In the genomic region with DNA sequence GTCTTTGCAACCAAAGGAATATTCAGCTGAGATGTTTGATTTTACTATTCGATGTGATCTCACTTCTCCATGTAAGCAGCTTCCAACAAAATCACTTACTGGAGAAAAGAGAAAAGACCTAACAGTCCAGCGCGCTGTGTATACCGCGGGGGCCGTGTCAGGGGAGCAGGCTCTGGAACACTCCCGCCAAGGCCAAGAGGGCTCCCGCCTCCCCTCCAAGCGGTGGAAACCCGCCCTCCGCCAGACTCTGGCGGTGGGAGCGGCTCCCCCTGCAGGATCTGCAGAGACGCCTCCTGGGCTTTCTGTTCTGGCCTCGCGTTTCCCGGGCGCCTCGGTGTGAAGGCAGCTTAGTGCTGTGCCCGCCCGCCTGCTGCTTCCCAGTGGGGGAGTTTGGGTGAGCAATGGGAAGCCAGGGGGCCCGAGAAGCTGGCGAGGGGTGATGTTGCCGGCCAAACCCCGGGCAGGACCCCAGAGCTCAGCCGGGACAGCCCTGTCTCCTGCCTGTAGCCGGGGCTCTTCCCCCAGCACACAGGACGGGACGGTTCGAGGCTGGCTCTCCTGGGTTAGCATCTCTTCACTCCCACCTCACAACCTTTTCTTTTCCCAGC, we compare ENCODE assay signal across 1 cellular context.
TF ChIP-seq lines count a peak whose summit lies in the region.

No MANE protein-coding gene starts in this region.

TF ChIP-seq in HepG2, 621 proteins besides CTCF, POLR2A, EP300 and RAD21 (continued from another document and continues in another):
- TF ChIP-seq, protein P1, sequence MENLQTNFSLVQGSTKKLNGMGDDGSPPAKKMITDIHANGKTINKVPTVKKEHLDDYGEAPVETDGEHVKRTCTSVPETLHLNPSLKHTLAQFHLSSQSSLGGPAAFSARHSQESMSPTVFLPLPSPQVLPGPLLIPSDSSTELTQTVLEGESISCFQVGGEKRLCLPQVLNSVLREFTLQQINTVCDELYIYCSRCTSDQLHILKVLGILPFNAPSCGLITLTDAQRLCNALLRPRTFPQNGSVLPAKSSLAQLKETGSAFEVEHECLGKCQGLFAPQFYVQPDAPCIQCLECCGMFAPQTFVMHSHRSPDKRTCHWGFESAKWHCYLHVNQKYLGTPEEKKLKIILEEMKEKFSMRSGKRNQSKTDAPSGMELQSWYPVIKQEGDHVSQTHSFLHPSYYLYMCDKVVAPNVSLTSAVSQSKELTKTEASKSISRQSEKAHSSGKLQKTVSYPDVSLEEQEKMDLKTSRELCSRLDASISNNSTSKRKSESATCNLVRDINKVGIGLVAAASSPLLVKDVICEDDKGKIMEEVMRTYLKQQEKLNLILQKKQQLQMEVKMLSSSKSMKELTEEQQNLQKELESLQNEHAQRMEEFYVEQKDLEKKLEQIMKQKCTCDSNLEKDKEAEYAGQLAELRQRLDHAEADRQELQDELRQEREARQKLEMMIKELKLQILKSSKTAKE (CRISPR knock-in tag; IDR thresholded peaks at IDR 0.05; ENCODE audit: borderline replicate concordance): no peak
- TF ChIP-seq TCF7L2 (IDR thresholded peaks at IDR 0.05; ENCODE audit: low read depth, low read length): no peak
- TF ChIP-seq FLYWCH1 (CRISPR knock-in tag; IDR thresholded peaks at IDR 0.05): no peak
- TF ChIP-seq ZNF367 (CRISPR knock-in tag; IDR thresholded peaks at IDR 0.05; ENCODE audit: borderline replicate concordance): no peak
- no peak for TF ChIP-seq ETV6 (CRISPR knock-in tag; conservative IDR thresholded peaks at IDR 0.05)
- no peak for TF ChIP-seq NCOR1 (IDR thresholded peaks at IDR 0.05; ENCODE audit: borderline replicate concordance, low read length)
- TF ChIP-seq, protein P2, sequence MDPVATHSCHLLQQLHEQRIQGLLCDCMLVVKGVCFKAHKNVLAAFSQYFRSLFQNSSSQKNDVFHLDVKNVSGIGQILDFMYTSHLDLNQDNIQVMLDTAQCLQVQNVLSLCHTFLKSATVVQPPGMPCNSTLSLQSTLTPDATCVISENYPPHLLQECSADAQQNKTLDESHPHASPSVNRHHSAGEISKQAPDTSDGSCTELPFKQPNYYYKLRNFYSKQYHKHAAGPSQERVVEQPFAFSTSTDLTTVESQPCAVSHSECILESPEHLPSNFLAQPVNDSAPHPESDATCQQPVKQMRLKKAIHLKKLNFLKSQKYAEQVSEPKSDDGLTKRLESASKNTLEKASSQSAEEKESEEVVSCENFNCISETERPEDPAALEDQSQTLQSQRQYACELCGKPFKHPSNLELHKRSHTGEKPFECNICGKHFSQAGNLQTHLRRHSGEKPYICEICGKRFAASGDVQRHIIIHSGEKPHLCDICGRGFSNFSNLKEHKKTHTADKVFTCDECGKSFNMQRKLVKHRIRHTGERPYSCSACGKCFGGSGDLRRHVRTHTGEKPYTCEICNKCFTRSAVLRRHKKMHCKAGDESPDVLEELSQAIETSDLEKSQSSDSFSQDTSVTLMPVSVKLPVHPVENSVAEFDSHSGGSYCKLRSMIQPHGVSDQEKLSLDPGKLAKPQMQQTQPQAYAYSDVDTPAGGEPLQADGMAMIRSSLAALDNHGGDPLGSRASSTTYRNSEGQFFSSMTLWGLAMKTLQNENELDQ (CRISPR knock-in tag; IDR thresholded peaks at IDR 0.05; ENCODE audit: borderline replicate concordance): no peak
- TF ChIP-seq ZNF672 (CRISPR knock-in tag; IDR thresholded peaks at IDR 0.05): no peak
- TF ChIP-seq ZNF232 (CRISPR knock-in tag; IDR thresholded peaks at IDR 0.05; ENCODE audit: borderline replicate concordance): no peak
- no peak for TF ChIP-seq SIX1 (CRISPR knock-in tag; IDR thresholded peaks at IDR 0.05; ENCODE audit: borderline replicate concordance)
- TF ChIP-seq, protein P3, sequence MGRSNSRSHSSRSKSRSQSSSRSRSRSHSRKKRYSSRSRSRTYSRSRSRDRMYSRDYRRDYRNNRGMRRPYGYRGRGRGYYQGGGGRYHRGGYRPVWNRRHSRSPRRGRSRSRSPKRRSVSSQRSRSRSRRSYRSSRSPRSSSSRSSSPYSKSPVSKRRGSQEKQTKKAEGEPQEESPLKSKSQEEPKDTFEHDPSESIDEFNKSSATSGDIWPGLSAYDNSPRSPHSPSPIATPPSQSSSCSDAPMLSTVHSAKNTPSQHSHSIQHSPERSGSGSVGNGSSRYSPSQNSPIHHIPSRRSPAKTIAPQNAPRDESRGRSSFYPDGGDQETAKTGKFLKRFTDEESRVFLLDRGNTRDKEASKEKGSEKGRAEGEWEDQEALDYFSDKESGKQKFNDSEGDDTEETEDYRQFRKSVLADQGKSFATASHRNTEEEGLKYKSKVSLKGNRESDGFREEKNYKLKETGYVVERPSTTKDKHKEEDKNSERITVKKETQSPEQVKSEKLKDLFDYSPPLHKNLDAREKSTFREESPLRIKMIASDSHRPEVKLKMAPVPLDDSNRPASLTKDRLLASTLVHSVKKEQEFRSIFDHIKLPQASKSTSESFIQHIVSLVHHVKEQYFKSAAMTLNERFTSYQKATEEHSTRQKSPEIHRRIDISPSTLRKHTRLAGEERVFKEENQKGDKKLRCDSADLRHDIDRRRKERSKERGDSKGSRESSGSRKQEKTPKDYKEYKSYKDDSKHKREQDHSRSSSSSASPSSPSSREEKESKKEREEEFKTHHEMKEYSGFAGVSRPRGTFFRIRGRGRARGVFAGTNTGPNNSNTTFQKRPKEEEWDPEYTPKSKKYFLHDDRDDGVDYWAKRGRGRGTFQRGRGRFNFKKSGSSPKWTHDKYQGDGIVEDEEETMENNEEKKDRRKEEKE (IDR thresholded peaks at IDR 0.05): no peak
- no peak for TF ChIP-seq ZNF772 (CRISPR knock-in tag; IDR thresholded peaks at IDR 0.05)
- TF ChIP-seq, protein P4, sequence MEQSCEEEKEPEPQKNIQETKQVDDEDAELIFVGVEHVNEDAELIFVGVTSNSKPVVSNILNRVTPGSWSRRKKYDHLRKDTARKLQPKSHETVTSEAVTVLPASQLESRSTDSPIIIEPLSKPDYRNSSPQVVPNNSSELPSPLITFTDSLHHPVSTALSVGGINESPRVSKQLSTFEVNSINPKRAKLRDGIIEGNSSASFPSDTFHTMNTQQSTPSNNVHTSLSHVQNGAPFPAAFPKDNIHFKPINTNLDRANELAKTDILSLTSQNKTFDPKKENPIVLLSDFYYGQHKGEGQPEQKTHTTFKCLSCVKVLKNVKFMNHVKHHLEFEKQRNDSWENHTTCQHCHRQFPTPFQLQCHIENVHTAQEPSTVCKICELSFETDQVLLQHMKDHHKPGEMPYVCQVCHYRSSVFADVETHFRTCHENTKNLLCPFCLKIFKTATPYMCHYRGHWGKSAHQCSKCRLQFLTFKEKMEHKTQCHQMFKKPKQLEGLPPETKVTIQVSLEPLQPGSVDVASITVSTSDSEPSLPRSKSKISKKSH (CRISPR knock-in tag; IDR thresholded peaks at IDR 0.05; ENCODE audit: borderline replicate concordance): peak; percentile 60; the same call in 1 of the 2 replicates
- TF ChIP-seq, protein P5, sequence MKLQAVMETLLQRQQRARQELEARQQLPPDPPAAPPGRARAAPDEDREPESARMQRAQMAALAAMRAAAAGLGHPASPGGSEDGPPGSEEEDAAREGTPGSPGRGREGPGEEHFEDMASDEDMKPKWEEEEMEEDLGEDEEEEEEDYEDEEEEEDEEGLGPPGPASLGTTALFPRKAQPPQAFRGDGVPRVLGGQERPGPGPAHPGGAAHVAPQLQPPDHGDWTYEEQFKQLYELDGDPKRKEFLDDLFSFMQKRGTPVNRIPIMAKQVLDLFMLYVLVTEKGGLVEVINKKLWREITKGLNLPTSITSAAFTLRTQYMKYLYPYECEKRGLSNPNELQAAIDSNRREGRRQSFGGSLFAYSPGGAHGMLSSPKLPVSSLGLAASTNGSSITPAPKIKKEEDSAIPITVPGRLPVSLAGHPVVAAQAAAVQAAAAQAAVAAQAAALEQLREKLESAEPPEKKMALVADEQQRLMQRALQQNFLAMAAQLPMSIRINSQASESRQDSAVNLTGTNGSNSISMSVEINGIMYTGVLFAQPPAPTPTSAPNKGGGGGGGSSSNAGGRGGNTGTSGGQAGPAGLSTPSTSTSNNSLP (IDR thresholded peaks at IDR 0.05; ENCODE audit: low read depth, low read length): no peak
- no peak for TF ChIP-seq NAIF1 (CRISPR knock-in tag; IDR thresholded peaks at IDR 0.05; ENCODE audit: borderline replicate concordance)
- no peak for TF ChIP-seq ZNF326 (CRISPR knock-in tag; IDR thresholded peaks at IDR 0.05; ENCODE audit: borderline replicate concordance)
- no peak for TF ChIP-seq ZNF17 (CRISPR knock-in tag; IDR thresholded peaks at IDR 0.05)
- no peak for TF ChIP-seq ZNF138 (CRISPR knock-in tag; IDR thresholded peaks at IDR 0.05; ENCODE audit: low read depth)
- TF ChIP-seq HNF4A (CRISPR knock-in tag; IDR thresholded peaks at IDR 0.05): no peak
- TF ChIP-seq ZNF335 (CRISPR knock-in tag; IDR thresholded peaks at IDR 0.05): 0 out of 2 replicates have a peak, but pooled peaks have one; percentile 31
- TF ChIP-seq HOXA5 (CRISPR knock-in tag; IDR thresholded peaks at IDR 0.05): 0 out of 2 replicates have a peak, but pooled peaks have one; percentile 54
- TF ChIP-seq, protein P6, sequence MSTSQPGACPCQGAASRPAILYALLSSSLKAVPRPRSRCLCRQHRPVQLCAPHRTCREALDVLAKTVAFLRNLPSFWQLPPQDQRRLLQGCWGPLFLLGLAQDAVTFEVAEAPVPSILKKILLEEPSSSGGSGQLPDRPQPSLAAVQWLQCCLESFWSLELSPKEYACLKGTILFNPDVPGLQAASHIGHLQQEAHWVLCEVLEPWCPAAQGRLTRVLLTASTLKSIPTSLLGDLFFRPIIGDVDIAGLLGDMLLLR (CRISPR knock-in tag; IDR thresholded peaks at IDR 0.05): 0 out of 2 replicates have a peak, but pooled peaks have one; percentile 61
- TF ChIP-seq TOPORS (CRISPR knock-in tag; IDR thresholded peaks at IDR 0.05): no peak
- TF ChIP-seq AKAP8 (CRISPR knock-in tag; IDR thresholded peaks at IDR 0.05): no peak
- TF ChIP-seq, protein P7, sequence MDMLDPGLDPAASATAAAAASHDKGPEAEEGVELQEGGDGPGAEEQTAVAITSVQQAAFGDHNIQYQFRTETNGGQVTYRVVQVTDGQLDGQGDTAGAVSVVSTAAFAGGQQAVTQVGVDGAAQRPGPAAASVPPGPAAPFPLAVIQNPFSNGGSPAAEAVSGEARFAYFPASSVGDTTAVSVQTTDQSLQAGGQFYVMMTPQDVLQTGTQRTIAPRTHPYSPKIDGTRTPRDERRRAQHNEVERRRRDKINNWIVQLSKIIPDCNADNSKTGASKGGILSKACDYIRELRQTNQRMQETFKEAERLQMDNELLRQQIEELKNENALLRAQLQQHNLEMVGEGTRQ (IDR thresholded peaks at IDR 0.05; ENCODE audit: low read depth, low read length): no peak
- TF ChIP-seq, protein P7 (CRISPR knock-in tag; IDR thresholded peaks at IDR 0.05; ENCODE audit: borderline replicate concordance): no peak
- TF ChIP-seq GTF2F1 (IDR thresholded peaks at IDR 0.05; ENCODE audit: low read length): no peak
- TF ChIP-seq POGZ (CRISPR knock-in tag; IDR thresholded peaks at IDR 0.05): peak; percentile 39; the same call in 1 of the 2 replicates
- no peak for TF ChIP-seq ZSCAN9 (CRISPR knock-in tag; IDR thresholded peaks at IDR 0.05; ENCODE audit: borderline replicate concordance)
- TF ChIP-seq HDAC2 (CRISPR knock-in tag; IDR thresholded peaks at IDR 0.05): no peak
- TF ChIP-seq, protein P8, sequence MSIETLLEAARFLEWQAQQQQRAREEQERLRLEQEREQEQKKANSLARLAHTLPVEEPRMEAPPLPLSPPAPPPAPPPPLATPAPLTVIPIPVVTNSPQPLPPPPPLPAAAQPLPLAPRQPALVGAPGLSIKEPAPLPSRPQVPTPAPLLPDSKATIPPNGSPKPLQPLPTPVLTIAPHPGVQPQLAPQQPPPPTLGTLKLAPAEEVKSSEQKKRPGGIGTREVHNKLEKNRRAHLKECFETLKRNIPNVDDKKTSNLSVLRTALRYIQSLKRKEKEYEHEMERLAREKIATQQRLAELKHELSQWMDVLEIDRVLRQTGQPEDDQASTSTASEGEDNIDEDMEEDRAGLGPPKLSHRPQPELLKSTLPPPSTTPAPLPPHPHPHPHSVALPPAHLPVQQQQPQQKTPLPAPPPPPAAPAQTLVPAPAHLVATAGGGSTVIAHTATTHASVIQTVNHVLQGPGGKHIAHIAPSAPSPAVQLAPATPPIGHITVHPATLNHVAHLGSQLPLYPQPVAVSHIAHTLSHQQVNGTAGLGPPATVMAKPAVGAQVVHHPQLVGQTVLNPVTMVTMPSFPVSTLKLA (IDR thresholded peaks at IDR 0.05): no peak
- TF ChIP-seq FOXO1 (CRISPR knock-in tag; IDR thresholded peaks at IDR 0.05): no peak
- TF ChIP-seq KAT2B (IDR thresholded peaks at IDR 0.05; ENCODE audit: borderline replicate concordance, low read depth, low read length): no peak
- no peak for TF ChIP-seq THYN1 (CRISPR knock-in tag; IDR thresholded peaks at IDR 0.05; ENCODE audit: borderline replicate concordance, low read depth)
- TF ChIP-seq ZZZ3 (CRISPR knock-in tag; IDR thresholded peaks at IDR 0.05; ENCODE audit: borderline replicate concordance): no peak
- TF ChIP-seq SIN3B (IDR thresholded peaks at IDR 0.05; ENCODE audit: low read length): no peak
- no peak for TF ChIP-seq BHLHE40 (IDR thresholded peaks at IDR 0.05; ENCODE audit: low read length)
- no peak for TF ChIP-seq ZNF878 (CRISPR knock-in tag; IDR thresholded peaks at IDR 0.05)
- TF ChIP-seq, protein P9, sequence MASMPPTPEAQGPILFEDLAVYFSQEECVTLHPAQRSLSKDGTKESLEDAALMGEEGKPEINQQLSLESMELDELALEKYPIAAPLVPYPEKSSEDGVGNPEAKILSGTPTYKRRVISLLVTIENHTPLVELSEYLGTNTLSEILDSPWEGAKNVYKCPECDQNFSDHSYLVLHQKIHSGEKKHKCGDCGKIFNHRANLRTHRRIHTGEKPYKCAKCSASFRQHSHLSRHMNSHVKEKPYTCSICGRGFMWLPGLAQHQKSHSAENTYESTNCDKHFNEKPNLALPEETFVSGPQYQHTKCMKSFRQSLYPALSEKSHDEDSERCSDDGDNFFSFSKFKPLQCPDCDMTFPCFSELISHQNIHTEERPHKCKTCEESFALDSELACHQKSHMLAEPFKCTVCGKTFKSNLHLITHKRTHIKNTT (CRISPR knock-in tag; IDR thresholded peaks at IDR 0.05): no peak
- TF ChIP-seq SYNCRIP (IDR thresholded peaks at IDR 0.05; ENCODE audit: insufficient read depth, low read depth, low read length): no peak
- no peak for TF ChIP-seq ZNF207 (IDR thresholded peaks at IDR 0.05; ENCODE audit: borderline replicate concordance)
- no peak for TF ChIP-seq ZNF83 (CRISPR knock-in tag; IDR thresholded peaks at IDR 0.05; ENCODE audit: borderline replicate concordance)
- no peak for TF ChIP-seq SIN3A (IDR thresholded peaks at IDR 0.05; ENCODE audit: borderline replicate concordance, low read depth, low read length)
- TF ChIP-seq REL (CRISPR knock-in tag; conservative IDR thresholded peaks at IDR 0.05): no peak
